8 cellular contexts compared by ENCODE assay signal in genomic region chr20:3407426-3408250, GRCh38. TPM values are rescaled to one million over a fixed set of nuclear protein-coding genes. Genes with fewer than 3 reads are reported as not detected.
DNase-seq lines count a peak whose midpoint lies in the region; ATAC-seq and TF ChIP-seq lines count a peak whose summit lies in the region.

TSS of gene DNAAF9 (minus strand) at chr20:3407669. CDS start at chr20:3407557, 112 bp downstream.

- POLR2A ChIA-PET in activated CD8-positive, alpha-beta T cell treated with anti-CD3 and anti-CD28 coated beads, Interleukin-2, amount 10 ng/mL, durations not matched to agents 7 days and 5 days (lab: Charles Lee) = interaction anchor here (0.9 to 1.5 kb wide), 6 partner anchors 12 to 534 kb away, joined by 3 to 19 read pairs (median 4); partner anchors contain the start of genes ATRN, ITPA and PTPRA

- peak within 1 kb of the TSS; percentile 92 for H3K27ac Mint-ChIP-seq in activated CD8-positive, alpha-beta T cell treated with anti-CD3 and anti-CD28 coated beads, Interleukin-2, amount 10 ng/mL, durations not matched to agents 7 days and 5 days

- H3K27ac ChIP-seq in lung (ENCODE audit: low read depth in 1 of 2, low read length in 1 of 2) = peak within 1 kb of the TSS; percentile 96 to 98

- peak; percentile 46 for ATAC-seq in HG03025 (IDR thresholded peaks at IDR 0.05; ENCODE audit: low FRiP score, unreplicated experiment)
- ATAC-seq in activated CD8-positive, alpha-beta T cell treated with anti-CD3 and anti-CD28 coated beads, Interleukin-2, amount 10 ng/mL, durations not matched to agents 7 days and 5 days = peak; percentile 79
- ATAC-seq in lung (ENCODE audit: insufficient read depth, low FRiP score) = peak; percentile 86
- ATAC-seq in GM18517 (IDR thresholded peaks at IDR 0.05; ENCODE audit: unreplicated experiment) = no peak

- H3K9me3 Mint-ChIP-seq in activated CD8-positive, alpha-beta T cell treated with anti-CD3 and anti-CD28 coated beads, Interleukin-2, amount 10 ng/mL, durations not matched to agents 7 days and 5 days (ENCODE audit: insufficient read depth) = no peaks in the 10 kb centered on the region

- no peaks in the 10 kb centered on the region for H3K27me3 ChIP-seq in lung (ENCODE audit: control insufficient read depth, insufficient read depth)

- DNase-seq in GM10266 (ENCODE audit: extremely low spot score) (peak; percentile 92), NCI-H510A (lab: John Stamatoyannopoulos, UW) (peak; percentile 86), lung (ENCODE audit: low spot score) (peak; percentile 80)
- DNase-seq in activated CD8-positive, alpha-beta T cell treated with anti-CD3 and anti-CD28 coated beads, Interleukin-2, amount 10 ng/mL, durations not matched to agents 7 days and 5 days = peak; percentile 76
- DNase-seq in effector CD4-positive, alpha-beta T cell = peak; percentile 61
- DNase-seq in stimulated activated CD4-positive, alpha-beta T cell treated with anti-CD3 and anti-CD28 coated beads, TNF-alpha, amount 100 ng/mL, for 1 hour (ENCODE audit: low read depth in 3 of 3, low spot score in 1 of 3) = peak; percentile 4 to 53 (median 51)

- CTCF ChIA-PET in activated CD8-positive, alpha-beta T cell treated with anti-CD3 and anti-CD28 coated beads, Interleukin-2, amount 10 ng/mL, durations not matched to agents 7 days and 5 days (lab: Charles Lee) = interaction anchor here (0.5 to 4.0 kb wide), 3 partner anchors 12 to 378 kb away, joined by 3 to 20 read pairs (median 3); no protein-coding TSS in a partner anchor

- TF ChIP-seq CTCF in GM10266 (IDR thresholded peaks at IDR 0.05; ENCODE audit: control insufficient read depth, insufficient read depth, low read depth, missing control alignments) (peak; percentile 12), lung (IDR thresholded peaks at IDR 0.05; ENCODE audit: control extremely low read depth, extremely low read depth) (no peak)

- peak within 1 kb of the TSS; percentile 82 for H3K4me3 ChIP-seq in lung

- H3K9me3 ChIP-seq in lung (ENCODE audit: control insufficient read depth in 2 of 2, insufficient read depth in 1 of 2, low read length in 1 of 2) = no peaks in the 10 kb centered on the region

- no peaks in the 10 kb centered on the region for H3K36me3 Mint-ChIP-seq in activated CD8-positive, alpha-beta T cell treated with anti-CD3 and anti-CD28 coated beads, Interleukin-2, amount 10 ng/mL, durations not matched to agents 7 days and 5 days (ENCODE audit: low read depth)

- H3K4me1 Mint-ChIP-seq in activated CD8-positive, alpha-beta T cell treated with anti-CD3 and anti-CD28 coated beads, Interleukin-2, amount 10 ng/mL, durations not matched to agents 7 days and 5 days (ENCODE audit: low read depth) = peaks cover 29% of the 10 kb centered on the region

- no peaks in the 10 kb centered on the region for H3K36me3 ChIP-seq in lung (ENCODE audit: control insufficient read depth in 2 of 2, insufficient read depth in 2 of 2, low read length in 2 of 2)

- H3K4me1 ChIP-seq in lung (ENCODE audit: control insufficient read depth in 2 of 2, insufficient read depth in 2 of 2, low read length in 2 of 2) = peaks cover 5 to 7% of the 10 kb centered on the region in 2 donors

- WGBS in lung, 2 donors = 0 to 1% methylated on average over 55 to 102 of the region's 103 CpGs

- H3K27me3 Mint-ChIP-seq in activated CD8-positive, alpha-beta T cell treated with anti-CD3 and anti-CD28 coated beads, Interleukin-2, amount 10 ng/mL, durations not matched to agents 7 days and 5 days (ENCODE audit: low read depth) = peaks cover 20% of the 10 kb centered on the region

- peak within 1 kb of the TSS; percentile 95 for H3K4me3 Mint-ChIP-seq in activated CD8-positive, alpha-beta T cell treated with anti-CD3 and anti-CD28 coated beads, Interleukin-2, amount 10 ng/mL, durations not matched to agents 7 days and 5 days

RNA-seq across cellular contexts. Expression of gene DNAAF9, which starts in this region (rescaled TPM):
- total RNA-seq in activated CD8-positive, alpha-beta T cell treated with anti-CD3 and anti-CD28 coated beads, Interleukin-2, amount 10 ng/mL, durations not matched to agents 7 days and 5 days = 1 to 10 TPM; 3.4 to 3.5 TPM
- total RNA-seq in lung = 10 to 100 TPM; 17.1 to 26.1 TPM
- 1 to 10 TPM; 5.9 to 6.1 TPM for polyA plus RNA-seq in lung

Comparison
In these comparisons a context has a peak if more than half of its experiments do, and no peak if none do; other contexts are left out.
1. RNA of gene DNAAF9 (total RNA-seq): 17.1 to 26.1 TPM in lung; 3.4 to 3.5 TPM in activated CD8-positive, alpha-beta T cell treated with anti-CD3 and anti-CD28 coated beads, Interleukin-2, amount 10 ng/mL, durations not matched to agents 7 days and 5 days; every median in the first group is over 4 times any median in the second.
2. Peak in every context shown above with its lines, with median percentiles within 50 percentile points of each other: DNase-seq.